In the genomic region with DNA sequence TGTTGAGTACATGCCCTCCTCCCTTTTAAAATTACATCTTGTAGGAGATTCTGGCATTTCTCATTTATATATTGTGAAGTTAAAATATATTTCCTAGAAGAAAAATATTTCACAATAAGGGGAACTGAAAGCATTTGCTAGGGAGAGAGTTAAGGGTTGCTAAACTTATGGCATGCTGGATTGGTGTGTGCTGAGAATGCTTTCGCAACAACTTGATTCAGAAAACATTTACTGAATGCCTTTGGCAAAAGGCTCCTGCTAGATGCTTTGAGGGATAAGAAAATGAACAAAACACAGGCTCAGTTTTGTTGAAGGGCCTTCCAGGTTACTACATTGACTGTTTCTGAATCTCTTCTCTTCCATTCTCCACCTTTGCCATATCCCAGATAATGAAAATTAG, we compare ENCODE assay signal across 8 cellular contexts.
A peak's percentile ranks its signal among the peaks of the same experiment; 100 is the strongest.
DNase-seq lines count a peak whose midpoint lies in the region; ATAC-seq and TF ChIP-seq lines count a peak whose summit lies in the region.

No MANE protein-coding gene starts in this region.

- H3K27me3 Mint-ChIP-seq in stimulated activated memory B cell treated with anti-CD40 and anti-IgM and Interleukin-4, amounts not matched to agents 10 μg/mL and 1 μg/mL and 100 μg/mL, for 72 hours = no peaks in the 10 kb centered on the region
- H3K27me3 Mint-ChIP-seq in activated naive CD8-positive, alpha-beta T cell treated with anti-CD3 and anti-CD28 coated beads for 36 hours = no peaks in the 10 kb centered on the region

- no peak for TF ChIP-seq CTCF in HL-60 (IDR thresholded peaks at IDR 0.05; ENCODE audit: insufficient read depth, low read length)

- no peaks in the 10 kb centered on the region for H3K27me3 ChIP-seq in HL-60 (ENCODE audit: insufficient read depth, poor library complexity, severe bottlenecking)

- ATAC-seq in stimulated activated memory B cell treated with anti-CD40 and anti-IgM and Interleukin-4, amounts not matched to agents 10 μg/mL and 1 μg/mL and 100 μg/mL, for 72 hours = no peak
- no peak for ATAC-seq in HG02678 (IDR thresholded peaks at IDR 0.05; ENCODE audit: unreplicated experiment)

- no peak overlapping the region for H3K4me3 Mint-ChIP-seq in stimulated activated memory B cell treated with anti-CD40 and anti-IgM and Interleukin-4, amounts not matched to agents 10 μg/mL and 1 μg/mL and 100 μg/mL, for 72 hours
- no peak overlapping the region for H3K4me3 Mint-ChIP-seq in activated naive CD8-positive, alpha-beta T cell treated with anti-CD3 and anti-CD28 coated beads for 36 hours

- H3K27ac ChIP-seq in HL-60 (replicated peaks) = peak overlapping the region; percentile 5; the same call in 1 of the 2 replicates

- H3K36me3 Mint-ChIP-seq in stimulated activated memory B cell treated with anti-CD40 and anti-IgM and Interleukin-4, amounts not matched to agents 10 μg/mL and 1 μg/mL and 100 μg/mL, for 72 hours = no peaks in the 10 kb centered on the region
- H3K36me3 Mint-ChIP-seq in activated naive CD8-positive, alpha-beta T cell treated with anti-CD3 and anti-CD28 coated beads for 36 hours = peaks cover 4% of the 10 kb centered on the region

- H3K27ac Mint-ChIP-seq in stimulated activated memory B cell treated with anti-CD40 and anti-IgM and Interleukin-4, amounts not matched to agents 10 μg/mL and 1 μg/mL and 100 μg/mL, for 72 hours = peak overlapping the region; percentile 69
- H3K27ac Mint-ChIP-seq in activated naive CD8-positive, alpha-beta T cell treated with anti-CD3 and anti-CD28 coated beads for 36 hours = no peak overlapping the region

- H3K4me3 ChIP-seq in HL-60 (replicated peaks; ENCODE audit: insufficient read depth, low read length) = no peak overlapping the region

- no peaks in the 10 kb centered on the region for H3K9me3 Mint-ChIP-seq in stimulated activated memory B cell treated with anti-CD40 and anti-IgM and Interleukin-4, amounts not matched to agents 10 μg/mL and 1 μg/mL and 100 μg/mL, for 72 hours
- H3K9me3 Mint-ChIP-seq in activated naive CD8-positive, alpha-beta T cell treated with anti-CD3 and anti-CD28 coated beads for 36 hours = no peaks in the 10 kb centered on the region

- peaks cover 51% of the 10 kb centered on the region for H3K4me1 Mint-ChIP-seq in stimulated activated memory B cell treated with anti-CD40 and anti-IgM and Interleukin-4, amounts not matched to agents 10 μg/mL and 1 μg/mL and 100 μg/mL, for 72 hours
- H3K4me1 Mint-ChIP-seq in activated naive CD8-positive, alpha-beta T cell treated with anti-CD3 and anti-CD28 coated beads for 36 hours = peaks cover 24% of the 10 kb centered on the region

- peak; percentile 71 to 79 for DNase-seq in HL-60 (ENCODE audit: low read depth in 1 of 2, low spot score in 1 of 2)
- DNase-seq in amniotic epithelial cell (ENCODE audit: low read depth) = peak; percentile 98
- peak; percentile 96 for DNase-seq in iris pigment epithelial cell (ENCODE audit: low read depth)
- DNase-seq in DMS114 treated with DMSO at 0.1 percent for 48 hours (lab: John Stamatoyannopoulos, UW; ENCODE audit: unreplicated experiment) = no peak
- no peak for DNase-seq in HuH-7.5 (ENCODE audit: low spot score)
- DNase-seq in activated naive CD8-positive, alpha-beta T cell treated with anti-CD3 and anti-CD28 coated beads for 36 hours = no peak

Comparison
In these comparisons a context has a peak if more than half of its experiments do, and no peak if none do; other contexts are left out.
1. DNase-seq: peak in HL-60 (2 of 2), amniotic epithelial cell (single experiment) and iris pigment epithelial cell (single experiment); none in DMS114 treated with DMSO at 0.1 percent for 48 hours (single experiment), HuH-7.5 (single experiment) and activated naive CD8-positive, alpha-beta T cell treated with anti-CD3 and anti-CD28 coated beads for 36 hours (single experiment).